20 cellular contexts compared by ENCODE assay signal in the genomic region with DNA sequence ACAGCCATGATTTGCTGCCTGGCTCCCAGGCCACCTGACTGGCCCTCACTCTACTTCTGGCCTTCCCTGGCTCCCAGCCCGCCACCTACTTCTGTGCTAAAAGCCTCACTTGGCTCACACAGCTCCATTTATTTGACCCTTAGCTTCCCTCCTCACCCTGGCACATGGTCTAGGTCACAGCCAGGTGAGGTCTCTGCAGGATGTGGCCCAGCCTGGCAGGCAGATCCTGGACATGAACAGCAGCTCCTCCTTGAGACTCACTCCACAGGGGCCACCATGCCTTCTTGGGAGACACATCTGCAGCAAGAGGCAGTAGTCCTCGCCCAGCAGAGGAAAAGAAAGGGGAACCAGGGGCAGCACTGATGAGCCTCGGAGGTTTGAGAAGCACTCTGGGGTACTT.
DNase-seq lines count a peak whose midpoint lies in the region; ATAC-seq, FAIRE-seq and TF ChIP-seq lines count a peak whose summit lies in the region.
"Had no signal": no experiment of that assay in that cellular context is flagged by ENCODE, and none has a peak within 500 bp of the region (broad histone marks: within the 10 kb centered on the region; RNA-seq: fewer than 3 reads in every experiment).

No MANE protein-coding gene starts in this region.

- TF ChIP-seq RAD21 in neural cell (conservative IDR thresholded peaks at IDR 0.05): no peak

- no peak overlapping the region for H2AK5ac ChIP-seq in H9 (ENCODE audit: insufficient read length, low read length)

- no peaks in the 10 kb centered on the region for H3K4me1 ChIP-seq in H9 (ENCODE audit: insufficient read depth, low read length)

- FAIRE-seq in H54 (lab: Jason Lieb, UNC): no peak

- H4K20me1 ChIP-seq in H9 (ENCODE audit: control insufficient read depth, insufficient read depth, insufficient read length): no peaks in the 10 kb centered on the region
- no peaks in the 10 kb centered on the region for H4K20me1 ChIP-seq in neural cell (ENCODE audit: insufficient read depth)

- H3K9me2 ChIP-seq in neural cell (ENCODE audit: insufficient read depth, low read length): no peaks in the 10 kb centered on the region

- H3K27me3 Mint-ChIP-seq in H9 (ENCODE audit: low read depth) (peaks cover 4% of the 10 kb centered on the region), chondrocyte (ENCODE audit: low read depth) (peaks cover 7% of the 10 kb centered on the region), type B pancreatic cell (peaks cover 8% of the 10 kb centered on the region)
- H3K27me3 Mint-ChIP-seq: CD4-positive, CD25-positive, alpha-beta regulatory T cell had no signal

- H3K4ac ChIP-seq in H9 (ENCODE audit: low read depth, low read length): no peak overlapping the region

- H3K9me3 ChIP-seq in H9 (ENCODE audit: control insufficient read depth, low read depth, low read length) (no peaks in the 10 kb centered on the region), neural cell (ENCODE audit: low read length) (no peaks in the 10 kb centered on the region)
- H3K9me3 ChIP-seq: BE2C had no signal

- no peak overlapping the region for H2BK12ac ChIP-seq in H9 (ENCODE audit: insufficient read length, low read depth, low read length)

- H3K4me3 ChIP-seq in neural cell (ENCODE audit: low read length): no peak overlapping the region

- no peak overlapping the region for H3K27ac Mint-ChIP-seq in H9
- H3K27ac Mint-ChIP-seq in chondrocyte (ENCODE audit: unreplicated experiment): no peak overlapping the region
- H3K27ac Mint-ChIP-seq in type B pancreatic cell: no peak overlapping the region
- H3K27ac Mint-ChIP-seq: CD4-positive, CD25-positive, alpha-beta regulatory T cell had no signal

- H2BK20ac ChIP-seq in H9 (ENCODE audit: low read depth, low read length, poor library complexity, severe bottlenecking): no peak overlapping the region

- H3K27me3 ChIP-seq in H9 (ENCODE audit: insufficient read depth, low read length): no peaks in the 10 kb centered on the region
- H3K27me3 ChIP-seq in neural cell (ENCODE audit: insufficient read depth, low read depth, low read length): no peaks in the 10 kb centered on the region
- H3K27me3 ChIP-seq: BE2C had no signal

- H2AFZ ChIP-seq in H9 (ENCODE audit: low read length): no peak overlapping the region
- no peak overlapping the region for H2AFZ ChIP-seq in neural cell (ENCODE audit: low read depth, low read length)

- H3K9ac ChIP-seq in H9 (ENCODE audit: extremely low read depth, insufficient read length, low read length) (no peak overlapping the region), neural cell (ENCODE audit: low read length) (peak overlapping the region; percentile 24)

- H3F3A ChIP-seq in neural cell (ENCODE audit: insufficient read depth, low read length, poor library complexity, severe bottlenecking): no peaks in the 10 kb centered on the region

- no peak overlapping the region for H4K5ac ChIP-seq in H9 (ENCODE audit: insufficient read length, low read depth, low read length)

- H3K18ac ChIP-seq in H9 (ENCODE audit: insufficient read length, low read depth, low read length): no peak overlapping the region

- H3K14ac ChIP-seq in H9 (ENCODE audit: insufficient read depth, low read length): no peak overlapping the region

- H3K9me3 Mint-ChIP-seq in H9 (no peaks in the 10 kb centered on the region), chondrocyte (ENCODE audit: low read depth) (peaks cover 5% of the 10 kb centered on the region), type B pancreatic cell (no peaks in the 10 kb centered on the region)

- H3K4me3 Mint-ChIP-seq in H9 (no peak overlapping the region), chondrocyte (ENCODE audit: unreplicated experiment) (no peak overlapping the region), type B pancreatic cell (no peak overlapping the region)
- H3K4me3 Mint-ChIP-seq: CD4-positive, CD25-positive, alpha-beta regulatory T cell had no signal

- no peaks in the 10 kb centered on the region for H3K79me2 ChIP-seq in H9 (ENCODE audit: insufficient read depth, low read length)
- no peaks in the 10 kb centered on the region for H3K79me2 ChIP-seq in neural cell (replicated peaks; ENCODE audit: insufficient read depth, low read length)

- H3K36me3 Mint-ChIP-seq in H9 (ENCODE audit: insufficient read depth in 1 of 3, low read depth in 3 of 3): no peaks in the 10 kb centered on the region
- H3K36me3 Mint-ChIP-seq in chondrocyte (ENCODE audit: low read depth): no peaks in the 10 kb centered on the region
- no peaks in the 10 kb centered on the region for H3K36me3 Mint-ChIP-seq in type B pancreatic cell
- H3K36me3 Mint-ChIP-seq: CD4-positive, CD25-positive, alpha-beta regulatory T cell had no signal

- H3K23ac ChIP-seq in H9 (ENCODE audit: insufficient read length, low read depth, low read length): no peak overlapping the region

- H4K91ac ChIP-seq in H9 (ENCODE audit: insufficient read length, low read depth, low read length): no peak overlapping the region

- DNase-seq in H9 (peak; percentile 14), chondrocyte (ENCODE audit: low spot score) (peak; percentile 35), type B pancreatic cell (ENCODE audit: extremely low spot score, unreplicated experiment) (peak; percentile 57), H54 (ENCODE audit: insufficient read length, low spot score) (no peak), DMS153 (lab: John Stamatoyannopoulos, UW) (no peak)
- DNase-seq: BE2C; CD4-positive, CD25-positive, alpha-beta regulatory T cell; COR-L47; DMS79 treated with DMSO at 0.1 percent for 48 hours; GOT3; Kasumi-1; NCI-H1694; NCI-H2081; NCI-H2171; NCI-H345; NCI-H524; NCI-H774; SHP77 had no signal

- H3K4me2 ChIP-seq in H9 (ENCODE audit: insufficient read depth, insufficient read length, low read length): no peak overlapping the region
- H3K4me2 ChIP-seq in neural cell (ENCODE audit: low read length): no peak overlapping the region

- H3K23me2 ChIP-seq in H9 (ENCODE audit: insufficient read length, low read depth, low read length, poor library complexity, severe bottlenecking): no peaks in the 10 kb centered on the region

- no peaks in the 10 kb centered on the region for H3K79me1 ChIP-seq in H9 (ENCODE audit: insufficient read depth, low read depth, low read length, poor library complexity, severe bottlenecking)

- no peak overlapping the region for H3K56ac ChIP-seq in H9 (ENCODE audit: insufficient read length, low read depth, low read length)

- no peak overlapping the region for H3T11ph ChIP-seq in H9 (ENCODE audit: low read length)

- H2BK5ac ChIP-seq in H9 (ENCODE audit: insufficient read length, low read length): no peak overlapping the region

- no peak for TF ChIP-seq POLR2A in H54 (IDR thresholded peaks at IDR 0.05; ENCODE audit: low read depth, low read length)

- no peak for TF ChIP-seq EP300 in neural cell (conservative IDR thresholded peaks at IDR 0.05; ENCODE audit: poor library complexity, severe bottlenecking)

- no peak overlapping the region for H2BK120ac ChIP-seq in H9 (ENCODE audit: low read depth, low read length, poor library complexity, severe bottlenecking)

- H3K27ac ChIP-seq in H9 (ENCODE audit: insufficient read length, low read depth, low read length) (no peak overlapping the region), neural cell (ENCODE audit: low read length) (peak overlapping the region; percentile 74)

- no peak for ATAC-seq in GM21825 (IDR thresholded peaks at IDR 0.05; ENCODE audit: unreplicated experiment)

- no peak overlapping the region for H4K8ac ChIP-seq in H9 (replicated peaks; ENCODE audit: insufficient read length, low read depth, low read length)

- no peaks in the 10 kb centered on the region for H3K36me3 ChIP-seq in neural cell (ENCODE audit: insufficient read depth, low read length)
- H3K36me3 ChIP-seq: BE2C had no signal

- WGBS in H9 (ENCODE audit: extremely low coverage, insufficient read length, low lambda C conversion rate): no CpG with 5 or more reads among the region's 3 CpGs

- H2BK15ac ChIP-seq in H9 (ENCODE audit: low read depth, low read length): no peak overlapping the region

- peaks cover 3 to 13% of the 10 kb centered on the region in 2 experiments; a peak in 3 of 4 replicates for H3K4me1 Mint-ChIP-seq in H9
- H3K4me1 Mint-ChIP-seq in chondrocyte (ENCODE audit: low read depth): no peaks in the 10 kb centered on the region
- H3K4me1 Mint-ChIP-seq in type B pancreatic cell (ENCODE audit: unreplicated experiment): no peaks in the 10 kb centered on the region
- H3K4me1 Mint-ChIP-seq: CD4-positive, CD25-positive, alpha-beta regulatory T cell had no signal

- no peak for TF ChIP-seq CTCF in H9 (conservative IDR thresholded peaks at IDR 0.05)
- no peak for TF ChIP-seq CTCF in chondrocyte (IDR thresholded peaks at IDR 0.05)
- no peak for TF ChIP-seq CTCF in neural cell (IDR thresholded peaks at IDR 0.05; ENCODE audit: poor library complexity, severe bottlenecking)
- no peak for TF ChIP-seq CTCF in type B pancreatic cell (conservative IDR thresholded peaks at IDR 0.05)

TF ChIP-seq in neural cell, 6 proteins besides CTCF, POLR2A, EP300 and RAD21 (continues in another document):
- TF ChIP-seq MXI1 (conservative IDR thresholded peaks at IDR 0.05; ENCODE audit: poor library complexity, severe bottlenecking): no peak
- no peak for TF ChIP-seq POLR2AphosphoS5 (IDR thresholded peaks at IDR 0.05)
- TF ChIP-seq, protein P1, sequence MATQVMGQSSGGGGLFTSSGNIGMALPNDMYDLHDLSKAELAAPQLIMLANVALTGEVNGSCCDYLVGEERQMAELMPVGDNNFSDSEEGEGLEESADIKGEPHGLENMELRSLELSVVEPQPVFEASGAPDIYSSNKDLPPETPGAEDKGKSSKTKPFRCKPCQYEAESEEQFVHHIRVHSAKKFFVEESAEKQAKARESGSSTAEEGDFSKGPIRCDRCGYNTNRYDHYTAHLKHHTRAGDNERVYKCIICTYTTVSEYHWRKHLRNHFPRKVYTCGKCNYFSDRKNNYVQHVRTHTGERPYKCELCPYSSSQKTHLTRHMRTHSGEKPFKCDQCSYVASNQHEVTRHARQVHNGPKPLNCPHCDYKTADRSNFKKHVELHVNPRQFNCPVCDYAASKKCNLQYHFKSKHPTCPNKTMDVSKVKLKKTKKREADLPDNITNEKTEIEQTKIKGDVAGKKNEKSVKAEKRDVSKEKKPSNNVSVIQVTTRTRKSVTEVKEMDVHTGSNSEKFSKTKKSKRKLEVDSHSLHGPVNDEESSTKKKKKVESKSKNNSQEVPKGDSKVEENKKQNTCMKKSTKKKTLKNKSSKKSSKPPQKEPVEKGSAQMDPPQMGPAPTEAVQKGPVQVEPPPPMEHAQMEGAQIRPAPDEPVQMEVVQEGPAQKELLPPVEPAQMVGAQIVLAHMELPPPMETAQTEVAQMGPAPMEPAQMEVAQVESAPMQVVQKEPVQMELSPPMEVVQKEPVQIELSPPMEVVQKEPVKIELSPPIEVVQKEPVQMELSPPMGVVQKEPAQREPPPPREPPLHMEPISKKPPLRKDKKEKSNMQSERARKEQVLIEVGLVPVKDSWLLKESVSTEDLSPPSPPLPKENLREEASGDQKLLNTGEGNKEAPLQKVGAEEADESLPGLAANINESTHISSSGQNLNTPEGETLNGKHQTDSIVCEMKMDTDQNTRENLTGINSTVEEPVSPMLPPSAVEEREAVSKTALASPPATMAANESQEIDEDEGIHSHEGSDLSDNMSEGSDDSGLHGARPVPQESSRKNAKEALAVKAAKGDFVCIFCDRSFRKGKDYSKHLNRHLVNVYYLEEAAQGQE (IDR thresholded peaks at IDR 0.05; ENCODE audit: borderline replicate concordance): no peak
- TF ChIP-seq EZH2 (IDR thresholded peaks at IDR 0.05; ENCODE audit: borderline replicate concordance, insufficient read depth, low read length, poor library complexity, severe bottlenecking): no peak

Comparison
In these comparisons a context has a peak if more than half of its experiments do, and no peak if none do; other contexts are left out.
1. DNase-seq: peak in H9 (single experiment), chondrocyte (single experiment) and type B pancreatic cell (single experiment); none in H54 (single experiment) and DMS153 (single experiment).